ENCODE assay signal across 9 cellular contexts in the genomic region with DNA sequence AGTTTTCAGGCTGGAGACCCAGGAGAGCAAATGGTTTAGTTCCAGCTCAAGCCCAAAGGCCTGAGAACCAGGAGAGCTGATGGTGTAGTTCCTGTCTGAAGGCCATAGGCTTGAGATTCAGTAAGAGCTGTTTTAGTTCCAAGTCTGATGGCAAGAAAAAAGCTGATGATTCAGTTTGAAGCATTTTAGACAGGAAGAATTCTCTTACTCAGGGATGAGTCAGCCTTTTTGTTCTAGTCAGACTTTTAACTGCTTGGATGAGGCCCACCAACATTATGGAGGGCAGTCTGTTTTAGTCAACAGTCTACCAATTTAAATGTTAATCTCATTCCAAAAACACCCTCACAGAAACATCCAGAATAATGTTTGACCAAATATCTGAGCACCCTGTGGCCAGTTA. TPM values are rescaled to one million over a fixed set of nuclear protein-coding genes. Genes with fewer than 3 reads are reported as not detected.
DNase-seq lines count a peak whose midpoint lies in the region; ATAC-seq and TF ChIP-seq lines count a peak whose summit lies in the region.
"Had no signal": no experiment of that assay in that cellular context is flagged by ENCODE, and none has a peak within 500 bp of the region (broad histone marks: within the 10 kb centered on the region; RNA-seq: fewer than 3 reads in every experiment).

No MANE protein-coding gene starts in this region.

- ATAC-seq in GM21526 (IDR thresholded peaks at IDR 0.05; ENCODE audit: low FRiP score, unreplicated experiment) = no peak
- no peak for ATAC-seq in GM21825 (IDR thresholded peaks at IDR 0.05; ENCODE audit: unreplicated experiment)
- no peak for ATAC-seq in GM21390 (IDR thresholded peaks at IDR 0.05; ENCODE audit: unreplicated experiment)
- ATAC-seq in GM21737 (IDR thresholded peaks at IDR 0.05; ENCODE audit: unreplicated experiment) = no peak

- H3K4me3 ChIP-seq in fibroblast of the aortic adventitia (ENCODE audit: low read depth, low read length) = no peak overlapping the region

- peak; percentile 80 for DNase-seq in A172 (ENCODE audit: low spot score)
- peak; percentile 97 for DNase-seq in ELR (ENCODE audit: low read depth)
- DNase-seq in SW480 (ENCODE audit: low spot score) = peak; percentile 20
- DNase-seq in fibroblast of the aortic adventitia (ENCODE audit: low read depth) = peak; percentile 88
- DNase-seq: activated CD4-positive, CD25-positive, alpha-beta regulatory T cell treated with anti-CD3 and anti-CD28 coated beads, Interleukin-2, amount 50 U/mL, for 72 hours had no signal

- TF ChIP-seq CTCF in fibroblast of the aortic adventitia (IDR thresholded peaks at IDR 0.05; ENCODE audit: insufficient read depth, low read length) = no peak

RNA-seq across cellular contexts. Expression of a gene that starts 2.5 kb away (rescaled TPM):
- total RNA-seq in A172 (2014; rRNA removed; shearing (Covaris generic)) = 16.9 and 18.7 TPM in 2 replicates
- 8.7 and 20.8 TPM in 2 replicates for total RNA-seq in fibroblast of the aortic adventitia (ENCODE audit: low replicate concordance)

RNA-seq across cellular contexts. Expression of a gene that starts 10.4 kb away (rescaled TPM):
- not detected in 2 replicates for total RNA-seq in A172 (2014; rRNA removed; shearing (Covaris generic))
- total RNA-seq in fibroblast of the aortic adventitia (ENCODE audit: low replicate concordance) = 1.3 and 1.9 TPM in 2 replicates

RNA-seq across cellular contexts. Expression of a gene that starts 11.9 kb away (rescaled TPM):
- 9.1 and 12.0 TPM in 2 replicates for total RNA-seq in A172 (2014; rRNA removed; shearing (Covaris generic))
- 7.7 and 8.1 TPM in 2 replicates for total RNA-seq in fibroblast of the aortic adventitia (ENCODE audit: low replicate concordance)

RNA-seq across cellular contexts. Expression of a gene that starts 17.4 kb away (rescaled TPM):
- 3.5 and 5.6 TPM in 2 replicates for total RNA-seq in A172 (2014; rRNA removed; shearing (Covaris generic))
- 5.9 and 8.3 TPM in 2 replicates for total RNA-seq in fibroblast of the aortic adventitia (ENCODE audit: low replicate concordance)

RNA-seq across cellular contexts. Expression of a gene that starts 44.4 kb away (rescaled TPM):
- total RNA-seq in A172 (2014; rRNA removed; shearing (Covaris generic)) = 14.0 and 17.0 TPM in 2 replicates
- 10.8 and 12.2 TPM in 2 replicates for total RNA-seq in fibroblast of the aortic adventitia (ENCODE audit: low replicate concordance)

Comparison
In these comparisons a context has a peak if more than half of its experiments do, and no peak if none do; other contexts are left out.
1. DNase-seq: peak in every context shown above with its lines; median percentile 97 in ELR; 88 in fibroblast of the aortic adventitia; 80 in A172; 20 in SW480.